Comparison of ENCODE assay signal across 8 cellular contexts in genomic region chr7:156764016-156764669, GRCh38.
DNase-seq lines count a peak whose midpoint lies in the region; ATAC-seq and TF ChIP-seq lines count a peak whose summit lies in the region.

No MANE protein-coding gene starts in this region.

- H3K27ac ChIP-seq in C4-2B, result no peak overlapping the region
- no peak overlapping the region for H3K27ac ChIP-seq in coronary artery

- DNase-seq in Kasumi-1 (lab: John Stamatoyannopoulos, UW) (peak; percentile 91 to 93), SHP77 treated with DMSO at 0.1 percent for 48 hours (lab: John Stamatoyannopoulos, UW) (peak; percentile 51), fibroblast of mammary gland (ENCODE audit: low read depth) (peak; percentile 81), occipital lobe (lab: John Stamatoyannopoulos, UW) (peak; percentile 55), coronary artery (ENCODE audit: low spot score) (no peak), GM19240 (ENCODE audit: insufficient read length, low spot score) (no peak)

- no peak for ATAC-seq in GM18873 (IDR thresholded peaks at IDR 0.05; ENCODE audit: low FRiP score, unreplicated experiment)

- TF ChIP-seq CTCF in C4-2B (conservative IDR thresholded peaks at IDR 0.05), result peak; percentile 96
- TF ChIP-seq CTCF in fibroblast of mammary gland (conservative IDR thresholded peaks at IDR 0.05; ENCODE audit: control insufficient read depth, insufficient read depth, low read depth, low read length), result peak; percentile 80
- no peak for TF ChIP-seq CTCF in coronary artery (IDR thresholded peaks at IDR 0.05)

- H3K4me3 ChIP-seq in fibroblast of mammary gland (ENCODE audit: control insufficient read depth, low read depth, low read length) (no peak overlapping the region), coronary artery (no peak overlapping the region)

Comparison
In these comparisons a context has a peak if more than half of its experiments do, and no peak if none do; other contexts are left out.
1. DNase-seq: peak in Kasumi-1 (2 of 2), SHP77 treated with DMSO at 0.1 percent for 48 hours (single experiment), fibroblast of mammary gland (single experiment) and occipital lobe (single experiment); none in coronary artery (single experiment) and GM19240 (single experiment).